In the genomic region with DNA sequence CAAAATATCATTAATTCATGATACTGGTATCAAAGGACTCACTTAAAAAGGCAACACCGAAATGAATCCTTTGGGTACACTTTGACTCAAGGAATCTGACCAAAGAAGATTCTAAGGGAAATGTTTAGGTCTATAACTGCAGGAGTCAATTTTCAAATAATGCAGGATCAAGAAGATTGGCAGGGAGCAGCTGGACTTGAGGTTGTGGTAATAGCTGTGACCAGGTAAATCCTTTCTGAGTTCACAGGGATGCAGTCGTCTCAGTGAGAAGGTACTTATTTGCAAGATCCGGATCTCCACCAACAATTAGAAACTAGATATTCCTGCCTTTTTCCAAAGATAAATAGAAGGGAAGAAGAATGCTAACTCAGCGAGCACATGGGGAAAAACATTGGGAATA, we compare ENCODE assay signal across 36 cellular contexts.
"Had no signal": no experiment of that assay in that cellular context is flagged by ENCODE, and none has a peak within 500 bp of the region (broad histone marks: within the 10 kb centered on the region; RNA-seq: fewer than 3 reads in every experiment).

No MANE protein-coding gene starts in this region.

- H3K9me3 Mint-ChIP-seq: activated naive CD4-positive, alpha-beta T cell treated with anti-CD3 and anti-CD28 coated beads for 36 hours; activated naive CD4-positive, alpha-beta T cell treated with anti-CD3 and anti-CD28 coated beads, Interleukin-2, amount 10 ng/mL, durations not matched to agents 7 days and 5 days; activated naive CD8-positive, alpha-beta T cell treated with anti-CD3 and anti-CD28 coated beads for 36 hours; activated naive CD8-positive, alpha-beta T cell treated with anti-CD3 and anti-CD28 coated beads, Interleukin-2, amount 50 U/mL, for 24 hours; activated T-cell treated with anti-CD3 and anti-CD28 coated beads, Interleukin-2, amount 50 U/mL, for 72 hours; activated T-helper 1 cell treated with anti-CD3 and anti-CD28 coated beads, Interleukin-12 subunit alpha, Interleukin-12 subunit beta, Interleukin-2, Interleukin-4 antibody, amounts not matched to agents 30 ng/mL and 10 ng/mL and 1 ng/mL, durations not matched to agents 14 hours and 24 hours and 36 hours; activated T-helper 17 cell treated with anti-CD3 and anti-CD28 coated beads, Interleukin-2, amount 50 U/mL, for 72 hours; activated T-helper 2 cell treated with anti-CD3 and anti-CD28 coated beads, Interferon-gamma antibody, Interleukin-2, Interleukin-4, amounts not matched to agents 10 μg/mL and 5 μg/mL and 100 μg/mL, durations not matched to agents 14 hours and 24 hours and 36 hours; brain; central memory CD8-positive, alpha-beta T cell had no signal

- H3K9me3 ChIP-seq: adrenal gland, ascending aorta, body of pancreas, breast epithelium had no signal

- H3K4me1 ChIP-seq: adrenal gland, ascending aorta, body of pancreas, breast epithelium had no signal

- H3K4me1 Mint-ChIP-seq: activated naive CD4-positive, alpha-beta T cell treated with anti-CD3 and anti-CD28 coated beads, Interleukin-2, amount 10 ng/mL, durations not matched to agents 7 days and 5 days; activated naive CD4-positive, alpha-beta T cell treated with anti-CD3 and anti-CD28 coated beads, Interleukin-2, amount 50 U/mL, for 24 hours; activated naive CD8-positive, alpha-beta T cell treated with anti-CD3 and anti-CD28 coated beads for 36 hours; activated naive CD8-positive, alpha-beta T cell treated with anti-CD3 and anti-CD28 coated beads, Interleukin-2, amount 10 ng/mL, durations not matched to agents 7 days and 5 days; activated naive CD8-positive, alpha-beta T cell treated with anti-CD3 and anti-CD28 coated beads, Interleukin-2, amount 50 U/mL, for 24 hours; activated T-helper 17 cell treated with anti-CD3 and anti-CD28 coated beads, Interleukin-2, amount 50 U/mL, for 72 hours; brain; central memory CD8-positive, alpha-beta T cell had no signal

- H3K36me3 ChIP-seq: adrenal gland, ascending aorta, brain microvascular endothelial cell, breast epithelium, cardiac muscle cell had no signal

- H3K27me3 Mint-ChIP-seq: activated naive CD4-positive, alpha-beta T cell treated with anti-CD3 and anti-CD28 coated beads, Interleukin-2, amount 10 ng/mL, durations not matched to agents 7 days and 5 days; activated naive CD4-positive, alpha-beta T cell treated with anti-CD3 and anti-CD28 coated beads, Interleukin-2, amount 50 U/mL, for 24 hours; activated naive CD8-positive, alpha-beta T cell; activated naive CD8-positive, alpha-beta T cell treated with anti-CD3 and anti-CD28 coated beads for 36 hours; activated naive CD8-positive, alpha-beta T cell treated with anti-CD3 and anti-CD28 coated beads, Interleukin-2, amount 10 ng/mL, durations not matched to agents 7 days and 5 days; activated naive CD8-positive, alpha-beta T cell treated with anti-CD3 and anti-CD28 coated beads, Interleukin-2, amount 50 U/mL, for 24 hours; activated T-helper 17 cell treated with anti-CD3 and anti-CD28 coated beads, Interleukin-2, amount 50 U/mL, for 72 hours; brain; central memory CD8-positive, alpha-beta T cell had no signal

- H3K27ac Mint-ChIP-seq: activated naive CD4-positive, alpha-beta T cell treated with anti-CD3 and anti-CD28 coated beads for 36 hours; activated naive CD4-positive, alpha-beta T cell treated with anti-CD3 and anti-CD28 coated beads, Interleukin-2, amount 10 ng/mL, durations not matched to agents 7 days and 5 days; activated naive CD4-positive, alpha-beta T cell treated with anti-CD3 and anti-CD28 coated beads, Interleukin-2, amount 50 U/mL, for 24 hours; activated naive CD4-positive, alpha-beta T cell treated with anti-CD3 and anti-CD28 coated beads, Interleukin-2, amount 50 U/mL, for 72 hours; activated naive CD8-positive, alpha-beta T cell; activated naive CD8-positive, alpha-beta T cell treated with anti-CD3 and anti-CD28 coated beads for 36 hours; activated naive CD8-positive, alpha-beta T cell treated with anti-CD3 and anti-CD28 coated beads, Interleukin-2, amount 10 ng/mL, durations not matched to agents 7 days and 5 days; activated naive CD8-positive, alpha-beta T cell treated with anti-CD3 and anti-CD28 coated beads, Interleukin-2, amount 50 U/mL, for 24 hours; activated T-cell treated with anti-CD3 and anti-CD28 coated beads, Interleukin-2, amount 50 U/mL, for 72 hours; activated T-helper 1 cell treated with anti-CD3 and anti-CD28 coated beads, Interleukin-12 subunit alpha, Interleukin-12 subunit beta, Interleukin-2, Interleukin-4 antibody, amounts not matched to agents 30 ng/mL and 10 ng/mL and 1 ng/mL, durations not matched to agents 14 hours and 24 hours and 36 hours; activated T-helper 17 cell treated with anti-CD3 and anti-CD28 coated beads, Interleukin-2, amount 50 U/mL, for 72 hours; activated T-helper 2 cell treated with anti-CD3 and anti-CD28 coated beads, Interferon-gamma antibody, Interleukin-2, Interleukin-4, amounts not matched to agents 10 μg/mL and 5 μg/mL and 100 μg/mL, durations not matched to agents 14 hours and 24 hours and 36 hours; brain had no signal

- H3K27ac ChIP-seq: adrenal gland, ascending aorta, body of pancreas, brain microvascular endothelial cell, breast epithelium, cardiac muscle cell had no signal

- DNase-seq: activated effector memory CD4-positive, alpha-beta T cell treated with anti-CD3 and anti-CD28 coated beads, Interleukin-2, amount 50 U/mL, for 16 hours; activated effector memory CD4-positive, alpha-beta T cell treated with Interleukin-2 at 50 U/mL for 16 hours; activated gamma-delta T cell; activated gamma-delta T cell treated with Interleukin-2 at 50 U/mL for 16 hours; activated naive CD4-positive, alpha-beta T cell; activated naive CD4-positive, alpha-beta T cell treated with anti-CD3 and anti-CD28 coated beads for 36 hours; activated naive CD4-positive, alpha-beta T cell treated with anti-CD3 and anti-CD28 coated beads, Interleukin-2, amount 10 ng/mL, durations not matched to agents 7 days and 5 days; activated naive CD4-positive, alpha-beta T cell treated with anti-CD3 and anti-CD28 coated beads, Interleukin-2, amount 50 U/mL, for 16 hours; activated naive CD4-positive, alpha-beta T cell treated with Interleukin-2 at 50 U/mL for 16 hours; activated naive CD8-positive, alpha-beta T cell treated with anti-CD3 and anti-CD28 coated beads for 36 hours; activated naive CD8-positive, alpha-beta T cell treated with anti-CD3 and anti-CD28 coated beads, Interleukin-2, amount 10 ng/mL, durations not matched to agents 7 days and 5 days; activated naive CD8-positive, alpha-beta T cell treated with anti-CD3 and anti-CD28 coated beads, Interleukin-2, amount 50 U/mL, for 24 hours; activated T-cell treated with anti-CD3 and anti-CD28 coated beads, Interleukin-2, amount 50 U/mL, for 4 hours; activated T-cell treated with anti-CD3 and anti-CD28 coated beads, Interleukin-2, amount 50 U/mL, for 48 hours; activated T-cell treated with anti-CD3 and anti-CD28 coated beads, Interleukin-2, amount 50 U/mL, for 72 hours; adrenal gland; amniotic stem cell; amygdala; anterior cingulate cortex; aorta; body of pancreas; brain microvascular endothelial cell; caudate nucleus; central memory CD4-positive, alpha-beta T cell; cerebellar nuclear complex had no signal

- H3K27me3 ChIP-seq: adrenal gland, ascending aorta, body of pancreas, brain microvascular endothelial cell, breast epithelium, cardiac muscle cell had no signal

- H3K4me3 Mint-ChIP-seq: activated naive CD4-positive, alpha-beta T cell treated with anti-CD3 and anti-CD28 coated beads for 36 hours; activated naive CD4-positive, alpha-beta T cell treated with anti-CD3 and anti-CD28 coated beads, Interleukin-2, amount 10 ng/mL, durations not matched to agents 7 days and 5 days; activated naive CD4-positive, alpha-beta T cell treated with anti-CD3 and anti-CD28 coated beads, Interleukin-2, amount 50 U/mL, for 24 hours; activated naive CD8-positive, alpha-beta T cell; activated naive CD8-positive, alpha-beta T cell treated with anti-CD3 and anti-CD28 coated beads for 36 hours; activated naive CD8-positive, alpha-beta T cell treated with anti-CD3 and anti-CD28 coated beads, Interleukin-2, amount 10 ng/mL, durations not matched to agents 7 days and 5 days; activated naive CD8-positive, alpha-beta T cell treated with anti-CD3 and anti-CD28 coated beads, Interleukin-2, amount 50 U/mL, for 24 hours; activated T-cell treated with anti-CD3 and anti-CD28 coated beads, Interleukin-2, amount 50 U/mL, for 4 hours; activated T-cell treated with anti-CD3 and anti-CD28 coated beads, Interleukin-2, amount 50 U/mL, for 72 hours; activated T-helper 1 cell treated with anti-CD3 and anti-CD28 coated beads, Interleukin-12 subunit alpha, Interleukin-12 subunit beta, Interleukin-2, Interleukin-4 antibody, amounts not matched to agents 30 ng/mL and 10 ng/mL and 1 ng/mL, durations not matched to agents 14 hours and 24 hours and 36 hours; activated T-helper 17 cell treated with anti-CD3 and anti-CD28 coated beads, Interleukin-2, amount 50 U/mL, for 72 hours; brain; central memory CD8-positive, alpha-beta T cell had no signal

- H3K36me3 Mint-ChIP-seq: activated naive CD4-positive, alpha-beta T cell treated with anti-CD3 and anti-CD28 coated beads, Interleukin-2, amount 10 ng/mL, durations not matched to agents 7 days and 5 days; activated naive CD4-positive, alpha-beta T cell treated with anti-CD3 and anti-CD28 coated beads, Interleukin-2, amount 50 U/mL, for 24 hours; activated naive CD4-positive, alpha-beta T cell treated with anti-CD3 and anti-CD28 coated beads, Interleukin-2, amount 50 U/mL, for 72 hours; activated naive CD8-positive, alpha-beta T cell; activated naive CD8-positive, alpha-beta T cell treated with anti-CD3 and anti-CD28 coated beads for 36 hours; activated naive CD8-positive, alpha-beta T cell treated with anti-CD3 and anti-CD28 coated beads, Interleukin-2, amount 10 ng/mL, durations not matched to agents 7 days and 5 days; brain had no signal

- ATAC-seq: activated naive CD4-positive, alpha-beta T cell treated with anti-CD3 and anti-CD28 coated beads, Interleukin-2, amount 50 U/mL, for 72 hours; activated naive CD8-positive, alpha-beta T cell treated with anti-CD3 and anti-CD28 coated beads, Interleukin-2, amount 50 U/mL, for 24 hours; activated T-cell treated with anti-CD3 and anti-CD28 coated beads, Interleukin-2, amount 50 U/mL, for 4 hours; activated T-cell treated with anti-CD3 and anti-CD28 coated beads, Interleukin-2, amount 50 U/mL, for 72 hours; activated T-helper 17 cell treated with anti-CD3 and anti-CD28 coated beads, Interleukin-2, amount 50 U/mL, for 72 hours; body of pancreas had no signal

- H3K4me3 ChIP-seq: adrenal gland, ascending aorta, body of pancreas, breast epithelium, cardiac muscle cell had no signal
